In the genomic region with DNA sequence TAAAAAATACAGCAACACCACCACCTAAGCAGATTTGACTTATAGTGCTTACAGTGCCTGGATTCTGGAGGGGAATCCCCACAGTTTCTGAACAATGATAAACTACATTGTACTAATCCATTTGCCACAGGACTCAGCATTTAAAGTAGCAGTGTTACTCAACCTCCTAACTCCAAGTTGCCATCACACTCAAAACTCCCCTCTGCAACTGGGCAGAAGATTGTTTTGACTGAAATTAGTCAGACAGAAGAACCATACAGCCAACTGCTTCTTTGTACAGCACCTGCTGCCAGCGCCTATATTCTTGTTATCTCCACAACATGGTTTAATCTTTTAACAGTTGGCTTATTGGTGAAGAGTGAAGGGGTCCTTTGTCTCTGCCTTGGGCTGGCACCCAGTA, we compare ENCODE assay signal across 19 cellular contexts.
"Had no signal": no experiment of that assay in that cellular context is flagged by ENCODE, and none has a peak within 500 bp of the region (broad histone marks: within the 10 kb centered on the region; RNA-seq: fewer than 3 reads in every experiment).

No MANE protein-coding gene starts in this region.

- H3K4me3 Mint-ChIP-seq: naive thymus-derived CD4-positive, alpha-beta T cell; nephron progenitor cell; stimulated activated memory B cell treated with anti-CD40 and anti-IgM and Interleukin-4, amounts not matched to agents 10 μg/mL and 1 μg/mL and 100 μg/mL, for 72 hours; stimulated activated naive CD8-positive, alpha-beta T cell treated with anti-CD3 and anti-CD28 coated beads, Interleukin-15, Interleukin-2, amounts not matched to agents 100 ng/mL and 50 ng/mL, for 24 hours had no signal

- H3K27ac ChIP-seq: dorsolateral prefrontal cortex, hepatocyte, parathyroid adenoma, prostate gland, right lobe of liver, tibial nerve, upper lobe of right lung, vagina had no signal

- H3K4me1 ChIP-seq: parathyroid adenoma, prostate gland, right lobe of liver, tibial nerve, upper lobe of right lung, vagina had no signal

- H3K36me3 ChIP-seq: prostate gland, right lobe of liver, tibial nerve, upper lobe of right lung, vagina had no signal

- H3K27ac Mint-ChIP-seq: naive thymus-derived CD4-positive, alpha-beta T cell; nephron progenitor cell; stimulated activated memory B cell treated with anti-CD40 and anti-IgM and Interleukin-4, amounts not matched to agents 10 μg/mL and 1 μg/mL and 100 μg/mL, for 72 hours; stimulated activated naive CD8-positive, alpha-beta T cell treated with anti-CD3 and anti-CD28 coated beads, Interleukin-15, Interleukin-2, amounts not matched to agents 100 ng/mL and 50 ng/mL, for 24 hours had no signal

- H3K4me1 Mint-ChIP-seq: naive thymus-derived CD4-positive, alpha-beta T cell; nephron progenitor cell; stimulated activated memory B cell treated with anti-CD40 and anti-IgM and Interleukin-4, amounts not matched to agents 10 μg/mL and 1 μg/mL and 100 μg/mL, for 72 hours had no signal

- H3K4me2 ChIP-seq: hepatocyte had no signal

- DNase-seq: dorsolateral prefrontal cortex; effector CD8-positive, alpha-beta T cell; foreskin melanocyte; head of caudate nucleus; kidney glomerular epithelial cell; mammary epithelial cell; naive thymus-derived CD4-positive, alpha-beta T cell; nephron progenitor cell; right lobe of liver; stimulated activated CD4-positive, alpha-beta T cell treated with anti-CD3 and anti-CD28 coated beads, Interleukin-4, amount 100 ng/mL, for 24 hours; upper lobe of right lung had no signal

- H3K27me3 Mint-ChIP-seq: stimulated activated memory B cell treated with anti-CD40 and anti-IgM and Interleukin-4, amounts not matched to agents 10 μg/mL and 1 μg/mL and 100 μg/mL, for 72 hours; stimulated activated naive CD8-positive, alpha-beta T cell treated with anti-CD3 and anti-CD28 coated beads, Interleukin-15, Interleukin-2, amounts not matched to agents 100 ng/mL and 50 ng/mL, for 24 hours had no signal

- H3K27me3 ChIP-seq: hepatocyte, right lobe of liver, tibial nerve, upper lobe of right lung, vagina had no signal

- H3K9me3 ChIP-seq: prostate gland, right lobe of liver, tibial nerve, upper lobe of right lung, vagina had no signal

- H3K36me3 Mint-ChIP-seq: naive thymus-derived CD4-positive, alpha-beta T cell; stimulated activated memory B cell treated with anti-CD40 and anti-IgM and Interleukin-4, amounts not matched to agents 10 μg/mL and 1 μg/mL and 100 μg/mL, for 72 hours had no signal

- H3K9ac ChIP-seq: parathyroid adenoma had no signal

- H3K9me3 Mint-ChIP-seq: nephron progenitor cell; stimulated activated memory B cell treated with anti-CD40 and anti-IgM and Interleukin-4, amounts not matched to agents 10 μg/mL and 1 μg/mL and 100 μg/mL, for 72 hours had no signal

- H3K79me2 ChIP-seq: hepatocyte, parathyroid adenoma had no signal

- H2AFZ ChIP-seq: hepatocyte, parathyroid adenoma had no signal

- H3K4me3 ChIP-seq: dorsolateral prefrontal cortex, hepatocyte, prostate gland, right lobe of liver, tibial nerve, upper lobe of right lung, vagina had no signal

- ATAC-seq: left lobe of liver; naive thymus-derived CD4-positive, alpha-beta T cell; right lobe of liver; stimulated activated memory B cell treated with anti-CD40 and anti-IgM and Interleukin-4, amounts not matched to agents 10 μg/mL and 1 μg/mL and 100 μg/mL, for 72 hours; upper lobe of right lung had no signal
